In genomic region chr1:201347498-201348210, GRCh38 we compare ENCODE assay signal across 13 cellular contexts. TPM values are rescaled to one million over a fixed set of nuclear protein-coding genes. Genes with fewer than 3 reads are reported as not detected.
DNase-seq lines count a peak whose midpoint lies in the region; ATAC-seq and TF ChIP-seq lines count a peak whose summit lies in the region.
"Had no signal": no experiment of that assay in that cellular context is flagged by ENCODE, and none has a peak within 500 bp of the region (broad histone marks: within the 10 kb centered on the region; RNA-seq: fewer than 3 reads in every experiment).

No MANE protein-coding gene starts in this region.

- H3K27ac ChIP-seq in HUES64 (ENCODE audit: low read depth, low read length) (peak overlapping the region; percentile 72; the same call in 1 of the 2 replicates), foreskin keratinocyte (peak overlapping the region; percentile 24), neural progenitor cell (no peak overlapping the region)
- H3K27ac ChIP-seq: Peyer's patch had no signal

- no peak for ATAC-seq in foreskin keratinocyte

- no peaks in the 10 kb centered on the region for H3K27me3 ChIP-seq in HUES64 (ENCODE audit: insufficient read depth, low read length)
- H3K27me3 ChIP-seq in foreskin keratinocyte: no peaks in the 10 kb centered on the region
- no peaks in the 10 kb centered on the region for H3K27me3 ChIP-seq in neural progenitor cell
- H3K27me3 ChIP-seq: Peyer's patch had no signal

- H3K9me3 Mint-ChIP-seq in neural progenitor cell (no peaks in the 10 kb centered on the region), CD14-positive monocyte (no peaks in the 10 kb centered on the region)
- H3K9me3 Mint-ChIP-seq: CD4-positive, alpha-beta T cell had no signal

- peak overlapping the region; percentile 86 for H2AFZ ChIP-seq in neural progenitor cell (replicated peaks)

- TF ChIP-seq CTCF in foreskin keratinocyte (conservative IDR thresholded peaks at IDR 0.05) (no peak), neural progenitor cell (IDR thresholded peaks at IDR 0.05) (no peak), CD14-positive monocyte (IDR thresholded peaks at IDR 0.05) (no peak)

- H3K27me3 Mint-ChIP-seq in neural progenitor cell (ENCODE audit: insufficient read depth, low read depth) (no peaks in the 10 kb centered on the region), CD14-positive monocyte (ENCODE audit: low read depth in 3 of 3) (peaks cover 9 to 20% (median 11%) of the 10 kb centered on the region in 3 donors)

- no peaks in the 10 kb centered on the region for H3K36me3 ChIP-seq in HUES64 (ENCODE audit: insufficient read depth, low read length)
- H3K36me3 ChIP-seq in neural progenitor cell: no peaks in the 10 kb centered on the region
- H3K36me3 ChIP-seq: Peyer's patch had no signal

- intact Hi-C loops in CD14-positive monocyte (cut with micrococcal nuclease): no loop called here

- no peaks in the 10 kb centered on the region for H4K20me1 ChIP-seq in neural progenitor cell (ENCODE audit: low read depth)

- H3K27ac Mint-ChIP-seq in neural progenitor cell (no peak overlapping the region), CD14-positive monocyte (no peak overlapping the region)
- H3K27ac Mint-ChIP-seq: CD4-positive, alpha-beta T cell had no signal

- H3K36me3 Mint-ChIP-seq in neural progenitor cell (no peaks in the 10 kb centered on the region), CD14-positive monocyte (no peaks in the 10 kb centered on the region)

- DNase-seq in ELF-1 (ENCODE audit: low read depth, low spot score): peak; percentile 33
- no peak for DNase-seq in foreskin keratinocyte
- no peak for DNase-seq in neural progenitor cell (ENCODE audit: low spot score)
- no peak for DNase-seq in mesenteric fat pad (ENCODE audit: low spot score)
- no peak for DNase-seq in foreskin melanocyte
- no peak for DNase-seq in NCI-H2081 treated with DMSO at 0.1 percent for 48 hours (lab: John Stamatoyannopoulos, UW)
- DNase-seq in CD14-positive monocyte (ENCODE audit: low spot score): no peak
- DNase-seq: CD4-positive, alpha-beta T cell; NCI-H1417 treated with DMSO at 0.1 percent for 48 hours; NCI-H2029; NCI-H510A had no signal

- no peaks in the 10 kb centered on the region for H3K79me2 ChIP-seq in neural progenitor cell (ENCODE audit: low read depth)

- peaks cover 3% of the 10 kb centered on the region for H3F3A ChIP-seq in neural progenitor cell (ENCODE audit: low read depth)

- no peak overlapping the region for H3K4me3 Mint-ChIP-seq in neural progenitor cell
- no peak overlapping the region for H3K4me3 Mint-ChIP-seq in CD14-positive monocyte
- H3K4me3 Mint-ChIP-seq: CD4-positive, alpha-beta T cell had no signal

- no peaks in the 10 kb centered on the region for H3K9me3 ChIP-seq in HUES64 (ENCODE audit: insufficient read depth, low read depth, low read length)
- no peaks in the 10 kb centered on the region for H3K9me3 ChIP-seq in neural progenitor cell (ENCODE audit: low read depth)
- H3K9me3 ChIP-seq: Peyer's patch had no signal

- peaks cover 13% of the 10 kb centered on the region for H3K4me1 ChIP-seq in HUES64 (ENCODE audit: insufficient read depth, low read length)
- peaks cover 26% of the 10 kb centered on the region for H3K4me1 ChIP-seq in foreskin keratinocyte
- peaks cover 10% of the 10 kb centered on the region for H3K4me1 ChIP-seq in neural progenitor cell
- H3K4me1 ChIP-seq: Peyer's patch had no signal

- no peak overlapping the region for H3K4me3 ChIP-seq in HUES64 (ENCODE audit: low read length)
- no peak overlapping the region for H3K4me3 ChIP-seq in neural progenitor cell
- H3K4me3 ChIP-seq: Peyer's patch had no signal

- 28% methylated on average over 7 of the region's 7 CpGs for WGBS in HUES64

- H3K4me2 ChIP-seq in neural progenitor cell: no peak overlapping the region

- H3K9ac ChIP-seq in HUES64 (ENCODE audit: low read depth, low read length) (no peak overlapping the region), neural progenitor cell (no peak overlapping the region)

- H3K4me1 Mint-ChIP-seq in neural progenitor cell (peaks cover 19% of the 10 kb centered on the region), CD14-positive monocyte (no peaks in the 10 kb centered on the region)

RNA-seq across cellular contexts. Expression of gene TNNT2, which starts 29.8 kb away (rescaled TPM):
- polyA plus RNA-seq in HUES64 (2013, experiment 1 of 2): 3.1 TPM
- 3.8 TPM for polyA plus RNA-seq in HUES64 (2013, experiment 2 of 2)
- total RNA-seq in foreskin keratinocyte (0.11 and 0.17 TPM in 2 replicates), neural progenitor cell (ENCODE audit: low replicate concordance) (3.1 and 13.2 TPM in 2 replicates), mesenteric fat pad (not detected)
- polyA plus RNA-seq in foreskin keratinocyte (0.20 TPM in 1 of 2 replicates, not detected in the other), CD14-positive monocyte (not detected)
- total RNA-seq: CD4-positive, alpha-beta T cell had no signal

RNA-seq across cellular contexts. Expression of gene LAD1, which starts 51.5 kb away (rescaled TPM):
- 8.5 TPM for polyA plus RNA-seq in HUES64 (2013, experiment 1 of 2)
- polyA plus RNA-seq in HUES64 (2013, experiment 2 of 2): 7.9 TPM
- total RNA-seq in foreskin keratinocyte (233 and 240 TPM in 2 replicates), neural progenitor cell (ENCODE audit: low replicate concordance) (0.34 TPM in 1 of 2 replicates, not detected in the other), mesenteric fat pad (0.51 TPM)
- polyA plus RNA-seq in foreskin keratinocyte (251 and 256 TPM in 2 replicates), CD14-positive monocyte (not detected)
- total RNA-seq: CD4-positive, alpha-beta T cell had no signal

Comparison
In these comparisons a context has a peak if more than half of its experiments do, and no peak if none do; other contexts are left out.
1. RNA of gene LAD1, which starts 51.5 kb away (total RNA-seq): 233 to 240 TPM in foreskin keratinocyte; 0.51 TPM in mesenteric fat pad (single experiment) and 0.34 TPM in neural progenitor cell; every median in the first group is over 100 times any median in the second.